ENCODE assay signal across 8 cellular contexts in genomic region chr1:204493882-204494280, GRCh38. TPM values are rescaled to one million over a fixed set of nuclear protein-coding genes. Genes with fewer than 3 reads are reported as not detected.
DNase-seq lines count a peak whose midpoint lies in the region; ATAC-seq, FAIRE-seq and TF ChIP-seq lines count a peak whose summit lies in the region.

No MANE protein-coding gene starts in this region.

- peak; percentile 28 for ATAC-seq in GM21360 (IDR thresholded peaks at IDR 0.05; ENCODE audit: unreplicated experiment)
- ATAC-seq in activated naive CD8-positive, alpha-beta T cell treated with anti-CD3 and anti-CD28 coated beads, Interleukin-2, amount 50 U/mL, for 24 hours = peak; percentile 42
- peak; percentile 25 to 71 (median 66) for ATAC-seq in heart left ventricle
- peak; percentile 85 to 89 (median 88) for ATAC-seq in pancreas

- H3K9me3 ChIP-seq in heart left ventricle (no peaks in the 10 kb centered on the region), pancreas (no peaks in the 10 kb centered on the region)

- H3K4me3 ChIP-seq in heart left ventricle = peak overlapping the region; percentile 59 to 86 (median 75)
- H3K4me3 ChIP-seq in pancreas = peak overlapping the region; percentile 62 to 72 (median 64)

- H3K4me1 Mint-ChIP-seq in activated naive CD8-positive, alpha-beta T cell treated with anti-CD3 and anti-CD28 coated beads, Interleukin-2, amount 50 U/mL, for 24 hours = peaks cover 59% of the 10 kb centered on the region

- no peak for TF ChIP-seq CTCF in heart left ventricle (IDR thresholded peaks at IDR 0.05)
- no peak for TF ChIP-seq CTCF in pancreas (IDR thresholded peaks at IDR 0.05)

- H3K27ac ChIP-seq in heart left ventricle (peak overlapping the region; percentile 67 to 98 (median 90)), pancreas (peak overlapping the region; percentile 85 to 91 (median 88))

- peak overlapping the region; percentile 76 for H3K27ac Mint-ChIP-seq in activated naive CD8-positive, alpha-beta T cell treated with anti-CD3 and anti-CD28 coated beads, Interleukin-2, amount 50 U/mL, for 24 hours

- peak overlapping the region; percentile 88 for H3K4me3 Mint-ChIP-seq in activated naive CD8-positive, alpha-beta T cell treated with anti-CD3 and anti-CD28 coated beads, Interleukin-2, amount 50 U/mL, for 24 hours

- intact Hi-C loops in heart left ventricle (cut with DNase I) = loop anchor here in 8 of 10 donors (1.0 to 2.0 kb wide), 5 partner anchors 15 to 63 kb away; no protein-coding TSS in a partner anchor
- intact Hi-C loops in pancreas (cut with DNase I) = loop anchor here in 2 of 3 donors (2.0 to 10.0 kb wide), 2 partner anchors 47 to 49 kb away; no protein-coding TSS in a partner anchor

- no peaks in the 10 kb centered on the region for H3K36me3 Mint-ChIP-seq in activated naive CD8-positive, alpha-beta T cell treated with anti-CD3 and anti-CD28 coated beads, Interleukin-2, amount 50 U/mL, for 24 hours (ENCODE audit: low read depth)

- no peaks in the 10 kb centered on the region for H3K9me3 Mint-ChIP-seq in activated naive CD8-positive, alpha-beta T cell treated with anti-CD3 and anti-CD28 coated beads, Interleukin-2, amount 50 U/mL, for 24 hours

- WGBS in heart left ventricle, 4 donors = 0 to 1% (median 0%) methylated on average over 8 to 18 of the region's 18 CpGs
- WGBS in pancreas, 2 donors = 0 to 1% methylated on average over 17 to 18 of the region's 18 CpGs

- no peak for TF ChIP-seq POLR2A in heart left ventricle (IDR thresholded peaks at IDR 0.05)

- DNase-seq in D341Med (ENCODE audit: low spot score) (peak; percentile 67), HS-5 (ENCODE audit: low read depth) (peak; percentile 18), heart left ventricle (peak; percentile 61 to 75 (median 70)), pancreas (peak; percentile 81 to 91 (median 88)), middle frontal gyrus (ENCODE audit: extremely low spot score, low spot score) (no peak)
- DNase-seq in activated naive CD8-positive, alpha-beta T cell treated with anti-CD3 and anti-CD28 coated beads, Interleukin-2, amount 50 U/mL, for 24 hours = peak; percentile 57

- no peaks in the 10 kb centered on the region for H3K27me3 ChIP-seq in heart left ventricle
- no peaks in the 10 kb centered on the region for H3K27me3 ChIP-seq in pancreas

- H3K27me3 Mint-ChIP-seq in activated naive CD8-positive, alpha-beta T cell treated with anti-CD3 and anti-CD28 coated beads, Interleukin-2, amount 50 U/mL, for 24 hours = no peaks in the 10 kb centered on the region

- no peak for FAIRE-seq in pancreas (lab: Jason Lieb, UNC)

- peaks cover 0 to 13% (median 0%) of the 10 kb centered on the region in 9 donors for H3K36me3 ChIP-seq in heart left ventricle
- no peaks in the 10 kb centered on the region for H3K36me3 ChIP-seq in pancreas

- H3K4me1 ChIP-seq in heart left ventricle = peaks cover 3 to 46% (median 31%) of the 10 kb centered on the region in 12 donors
- H3K4me1 ChIP-seq in pancreas = peaks cover 8 to 12% (median 10%) of the 10 kb centered on the region in 3 donors

TF ChIP-seq in PFSK-1, 5 proteins besides CTCF, POLR2A, EP300 and RAD21:
- peak; percentile 54; the same call in 1 of the 2 replicates for TF ChIP-seq SIN3A (IDR thresholded peaks at IDR 0.05; ENCODE audit: borderline replicate concordance, insufficient read depth, low read length)
- TF ChIP-seq TAF1 (IDR thresholded peaks at IDR 0.05; ENCODE audit: borderline replicate concordance, insufficient read depth, low read length) = no peak

RNA-seq across cellular contexts. Expression of gene PIK3C2B, which starts 0.7 kb away (rescaled TPM):
- polyA plus RNA-seq in PFSK-1 (2012; ENCODE audit: insufficient read length, low read depth) = 5.4 TPM
- 10 to 100 TPM; 12.9 to 42.5 (median 19.8) TPM for total RNA-seq in heart left ventricle
- polyA plus RNA-seq in heart left ventricle = 10 to 100 TPM in 1 of 2 donors, 1 to 10 TPM in 1; 9.2 to 11.9 TPM
- total RNA-seq in pancreas = 10 to 100 TPM in 3 of 6 donors, 1 to 10 TPM in 3; 8.7 to 17.5 (median 9.7) TPM
- polyA plus RNA-seq in pancreas = 10 to 100 TPM in 1 of 2 donors, 1 to 10 TPM in 1; 5.4 to 13.1 TPM

RNA-seq across cellular contexts. Expression of gene MDM4, which starts 22.3 kb away (rescaled TPM):
- 5.1 TPM for polyA plus RNA-seq in PFSK-1 (2012; ENCODE audit: insufficient read length, low read depth)
- total RNA-seq in heart left ventricle = 10 to 100 TPM in 8 of 9 donors, 1 to 10 TPM in 1; 8.9 to 48.7 (median 33.0) TPM
- 10 to 100 TPM in 1 of 2 donors, 1 to 10 TPM in 1; 5.7 to 15.0 TPM for polyA plus RNA-seq in heart left ventricle
- total RNA-seq in pancreas = 10 to 100 TPM; 31.1 to 53.0 (median 37.6) TPM
- polyA plus RNA-seq in pancreas = 10 to 100 TPM; 13.5 to 16.4 TPM

Comparison
In these comparisons a context has a peak if more than half of its experiments do, and no peak if none do; other contexts are left out.
1. ATAC-seq: peak in every context shown above with its lines; median percentile 88 in pancreas; 66 in heart left ventricle; 42 in activated naive CD8-positive, alpha-beta T cell treated with anti-CD3 and anti-CD28 coated beads, Interleukin-2, amount 50 U/mL, for 24 hours; 28 in GM21360.